ENCODE assay signal across 21 cellular contexts in the genomic region with DNA sequence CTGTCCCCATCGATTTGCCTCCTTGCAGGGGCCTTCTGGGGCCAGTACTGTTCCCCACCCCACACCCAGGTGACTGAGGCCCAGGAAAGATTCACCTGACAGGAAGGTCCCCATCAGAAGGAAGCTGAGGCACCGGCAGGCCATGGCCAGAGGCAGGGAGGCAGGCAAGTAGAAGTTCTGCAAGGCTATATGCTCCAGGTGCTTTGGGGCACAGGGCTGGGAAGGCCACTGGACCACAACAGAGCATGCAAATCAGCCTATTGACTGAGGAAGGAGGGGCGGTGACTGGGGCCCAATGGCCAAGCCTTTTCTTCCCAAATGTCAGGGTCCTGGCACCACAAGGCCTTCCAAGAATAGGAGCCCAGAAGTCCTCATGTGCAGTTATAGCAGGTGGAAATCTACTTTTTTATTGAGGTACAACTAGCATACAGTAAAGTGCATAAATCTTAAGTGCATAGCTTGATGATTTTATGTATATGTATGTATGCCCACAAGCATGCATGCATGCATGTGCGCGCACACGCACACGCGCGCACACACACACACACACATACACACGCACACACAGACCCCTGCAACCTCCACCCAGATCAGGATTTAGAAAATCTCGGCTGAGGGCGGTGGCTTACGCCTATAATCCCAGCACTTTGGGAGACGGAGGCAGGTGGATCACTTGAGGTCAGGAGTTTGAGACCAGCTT. TPM values are rescaled to one million over a fixed set of nuclear protein-coding genes. Genes with fewer than 3 reads are reported as not detected.
A peak's percentile ranks its signal among the peaks of the same experiment; 100 is the strongest.
DNase-seq lines count a peak whose midpoint lies in the region; ATAC-seq, FAIRE-seq and TF ChIP-seq lines count a peak whose summit lies in the region.
"Had no signal": no experiment of that assay in that cellular context is flagged by ENCODE, and none has a peak within 500 bp of the region (broad histone marks: within the 10 kb centered on the region; RNA-seq: fewer than 3 reads in every experiment).

A gene with protein sequence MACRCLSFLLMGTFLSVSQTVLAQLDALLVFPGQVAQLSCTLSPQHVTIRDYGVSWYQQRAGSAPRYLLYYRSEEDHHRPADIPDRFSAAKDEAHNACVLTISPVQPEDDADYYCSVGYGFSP (minus strand): TSS at position 206 of the 700 bp plus-strand sequence. CDS start 62 bp downstream, at position 144.

- RAD21 ChIA-PET in GM12878 (lab: Charles Lee; ENCODE audit: unreplicated experiment), result interaction anchor here (1.6 kb wide), 1 partner anchor 35 kb away, joined by 3 read pairs; no protein-coding TSS in a partner anchor

- no peak for TF ChIP-seq EP300 in GM12878 (IDR thresholded peaks at IDR 0.05; ENCODE audit: borderline replicate concordance in 1 of 2, control insufficient read depth in 1 of 2, low read depth in 2 of 2, low read length in 2 of 2)

- ATAC-seq in IMR-90 (ENCODE audit: low read depth) (no peak), GM12878 (no peak)
- ATAC-seq in stimulated activated memory B cell treated with anti-CD40 and anti-IgM and Interleukin-4, amounts not matched to agents 10 μg/mL and 1 μg/mL and 100 μg/mL, for 72 hours, result no peak
- ATAC-seq: activated T-helper 17 cell treated with anti-CD3 and anti-CD28 coated beads, Interleukin-2, amount 50 U/mL, for 72 hours; esophagus mucosa; HCT116 had no signal

- no peak within 1 kb of the TSS for H2AFZ ChIP-seq in IMR-90 (replicated peaks; ENCODE audit: low read length, poor library complexity)
- peak within 1 kb of the TSS; percentile 69; the same call in 1 of the 2 replicates for H2AFZ ChIP-seq in GM12878 (ENCODE audit: control insufficient read depth, low read depth, low read length)
- H2AFZ ChIP-seq: parathyroid adenoma had no signal

- H4K20me1 ChIP-seq in IMR-90 (ENCODE audit: insufficient read depth, low read length) (no peaks in the 10 kb centered on the region), GM12878 (ENCODE audit: control insufficient read depth, insufficient read depth) (no peaks in the 10 kb centered on the region)

- no peaks in the 10 kb centered on the region for H3K36me3 Mint-ChIP-seq in stimulated activated memory B cell treated with anti-CD40 and anti-IgM and Interleukin-4, amounts not matched to agents 10 μg/mL and 1 μg/mL and 100 μg/mL, for 72 hours
- H3K36me3 Mint-ChIP-seq in endodermal cell (ENCODE audit: low read depth), result no peaks in the 10 kb centered on the region

- H2BK15ac ChIP-seq in IMR-90 (ENCODE audit: low read depth, low read length), result no peak within 1 kb of the TSS

- no TSS peak for BruUV-seq in IMR-90 (replicated peaks; lab: Mats Ljungman, UMichigan)
- BruUV-seq in GM12878 (replicated peaks; lab: Mats Ljungman, UMichigan), result no TSS peak

- H3K56ac ChIP-seq in IMR-90 (ENCODE audit: extremely low read depth, insufficient read depth, low read length), result no peak within 1 kb of the TSS

- H3K4me3 ChIP-seq in GM12864 (ENCODE audit: low read depth, low read length) (peak within 1 kb of the TSS; percentile 35), IMR-90 (ENCODE audit: insufficient read depth, low read depth, low read length) (no peak within 1 kb of the TSS), GM12878 (peak within 1 kb of the TSS; percentile 53; the same call in 1 of the 2 replicates), endodermal cell (ENCODE audit: low read length) (no peak within 1 kb of the TSS)
- H3K4me3 ChIP-seq: left ventricle myocardium inferior, uterus had no signal

- dilution Hi-C loops in IMR-90 (cut with HindIII; ENCODE audit: low sequenced_read_pairs, unreplicated experiment), result no loop called here

- no peak within 1 kb of the TSS for H3K18ac ChIP-seq in IMR-90 (ENCODE audit: low read depth, low read length)

- SMC1A ChIA-PET in GM12878 (lab: Charles Lee; ENCODE audit: uncharacterized antibody, unreplicated experiment), result interaction anchor here (1.0 to 2.0 kb wide), 3 partner anchors 9 to 57 kb away, joined by 3 to 8 read pairs (median 7); a partner anchor contains a TSS

- H3K4me1 ChIP-seq in IMR-90 (ENCODE audit: control insufficient read depth, insufficient read depth, low read length) (peaks cover 4% of the 10 kb centered on the region), GM12878 (ENCODE audit: control insufficient read depth, insufficient read depth, low read length) (peaks cover 30% of the 10 kb centered on the region), endodermal cell (ENCODE audit: control insufficient read depth, insufficient read depth, low read length) (no peaks in the 10 kb centered on the region)
- H3K4me1 ChIP-seq: uterus had no signal

- FAIRE-seq in GM12878 (lab: Jason Lieb, UNC), result peak; percentile 77
- FAIRE-seq: D721Med had no signal

- H3K9me3 ChIP-seq in IMR-90 (ENCODE audit: control insufficient read depth, insufficient read depth, low read length) (no peaks in the 10 kb centered on the region), GM12878 (replicated peaks; ENCODE audit: control insufficient read depth, insufficient read depth, low read length) (no peaks in the 10 kb centered on the region), endodermal cell (ENCODE audit: control insufficient read depth, low read length) (no peaks in the 10 kb centered on the region)
- H3K9me3 ChIP-seq: left ventricle myocardium inferior, uterus had no signal

- no peak within 1 kb of the TSS for H2AK5ac ChIP-seq in IMR-90 (ENCODE audit: low read depth, low read length)

- no peak within 1 kb of the TSS for H2BK20ac ChIP-seq in IMR-90 (ENCODE audit: low read depth, low read length)

- H3K27me3 ChIP-seq in IMR-90 (ENCODE audit: control insufficient read depth, insufficient read depth, low read length) (0 out of 2 replicates have a peak, but pooled peaks cover 1% of the 10 kb centered on the region), GM12878 (replicated peaks in 1 of 2; ENCODE audit: control insufficient read depth in 2 of 2, insufficient read depth in 2 of 2, low read length in 1 of 2) (no peaks in the 10 kb centered on the region), endodermal cell (ENCODE audit: control insufficient read depth, insufficient read depth, low read length, poor library complexity, severe bottlenecking) (no peaks in the 10 kb centered on the region)
- H3K27me3 ChIP-seq: uterus had no signal

- H3K27ac ChIP-seq in IMR-90 (ENCODE audit: insufficient read depth, low read length) (no peak within 1 kb of the TSS), GM12878 (ENCODE audit: control insufficient read depth, insufficient read depth) (peak within 1 kb of the TSS; percentile 33; the same call in 1 of the 2 replicates), endodermal cell (ENCODE audit: low read depth, low read length) (no peak within 1 kb of the TSS)
- H3K27ac ChIP-seq: left ventricle myocardium inferior, parathyroid adenoma, uterus had no signal

- TF ChIP-seq POLR2A in IMR-90 (IDR thresholded peaks at IDR 0.05; ENCODE audit: low read depth, low read length), result no peak
- TF ChIP-seq POLR2A in GM12878 (IDR thresholded peaks at IDR 0.05; ENCODE audit: low read depth, low read length), result no peak

- intact Hi-C loops in IMR-90 (cut with micrococcal nuclease), result no loop called here
- intact Hi-C loops in GM12878 (cut with micrococcal nuclease; ENCODE audit: unreplicated experiment), result no loop called here

- DNase-seq in GM12864 (ENCODE audit: low read depth) (no peak), IMR-90 (no peak), GM12878 (ENCODE audit: low read depth, low spot score) (no peak), DMS153 (lab: John Stamatoyannopoulos, UW) (no peak), UCSD-AML1 (lab: John Stamatoyannopoulos, UW; ENCODE audit: unreplicated experiment) (no peak), endodermal cell (no peak)
- DNase-seq: GF-D8; left ventricle myocardium inferior; NCI-H1930; NCI-H510A treated with DMSO at 0.1 percent for 48 hours; SHP77; stimulated activated CD4-positive, alpha-beta T cell treated with anti-CD3 and anti-CD28 coated beads, Interleukin-1b, Interleukin-23, amount 100 ng/mL, for 48 hours; uterus had no signal

- no peaks in the 10 kb centered on the region for H3K79me2 ChIP-seq in GM12878 (ENCODE audit: control insufficient read depth, insufficient read depth, low read length)
- H3K79me2 ChIP-seq: parathyroid adenoma had no signal

- peaks cover 74% of the 10 kb centered on the region for H3K4me1 Mint-ChIP-seq in stimulated activated memory B cell treated with anti-CD40 and anti-IgM and Interleukin-4, amounts not matched to agents 10 μg/mL and 1 μg/mL and 100 μg/mL, for 72 hours
- H3K4me1 Mint-ChIP-seq in endodermal cell, result peaks cover 13% of the 10 kb centered on the region

- H3K27me3 Mint-ChIP-seq in stimulated activated memory B cell treated with anti-CD40 and anti-IgM and Interleukin-4, amounts not matched to agents 10 μg/mL and 1 μg/mL and 100 μg/mL, for 72 hours, result no peaks in the 10 kb centered on the region
- no peaks in the 10 kb centered on the region for H3K27me3 Mint-ChIP-seq in endodermal cell (ENCODE audit: insufficient read depth)
- H3K27me3 Mint-ChIP-seq: activated T-helper 17 cell treated with anti-CD3 and anti-CD28 coated beads, Interleukin-2, amount 50 U/mL, for 72 hours had no signal

- H3K9ac ChIP-seq in IMR-90 (ENCODE audit: low read depth, low read length) (no peak within 1 kb of the TSS), GM12878 (ENCODE audit: control insufficient read depth, insufficient read depth, low read length) (no peak within 1 kb of the TSS), endodermal cell (ENCODE audit: extremely low read depth, low read length, poor library complexity, severe bottlenecking) (no peak within 1 kb of the TSS)
- H3K9ac ChIP-seq: parathyroid adenoma had no signal

- in situ Hi-C loops in IMR-90 (cut with MboI; ENCODE audit: low sequenced_read_pairs), result no loop called here
- in situ Hi-C loops in GM12878 (cut with MboI), result no loop called here

- no peak within 1 kb of the TSS for H4K91ac ChIP-seq in IMR-90 (ENCODE audit: insufficient read depth, low read depth, low read length)

- H3K4me3 Mint-ChIP-seq in stimulated activated memory B cell treated with anti-CD40 and anti-IgM and Interleukin-4, amounts not matched to agents 10 μg/mL and 1 μg/mL and 100 μg/mL, for 72 hours, result peak within 1 kb of the TSS; percentile 91
- H3K4me3 Mint-ChIP-seq in endodermal cell, result no peak within 1 kb of the TSS
- H3K4me3 Mint-ChIP-seq: activated T-helper 17 cell treated with anti-CD3 and anti-CD28 coated beads, Interleukin-2, amount 50 U/mL, for 72 hours; T-helper 1 cell treated with Interleukin-12 subunit alpha and Interleukin-12 subunit beta and Interleukin-4 antibody, amounts not matched to agents 30 μg/mL and 1 μg/mL, for 36 hours had no signal

- 92% methylated on average over 2 of the region's 14 CpGs; no CpG with 5 or more reads in 1 of the 2 experiments for WGBS in IMR-90 (ENCODE audit: extremely low coverage in 2 of 2, insufficient read length in 1 of 2), 2 experiments
- WGBS in GM12878 (ENCODE audit: insufficient coverage, insufficient replicate concordance, low lambda C conversion rate, missing lambda C conversion rate), result 72% methylated on average over 14 of the region's 14 CpGs
- 75 to 85% methylated on average over 2 to 14 of the region's 14 CpGs for WGBS in endodermal cell (ENCODE audit: insufficient coverage in 1 of 2, insufficient read length in 1 of 2), 2 experiments

- peaks cover 5% of the 10 kb centered on the region for H3K9me1 ChIP-seq in IMR-90 (ENCODE audit: insufficient read depth, low read length)

- no peak within 1 kb of the TSS for H4K8ac ChIP-seq in IMR-90 (ENCODE audit: low read depth in 2 of 2, low read length in 2 of 2)

- H4K5ac ChIP-seq in IMR-90 (ENCODE audit: low read depth, low read length), result no peak within 1 kb of the TSS

- no peak within 1 kb of the TSS for H3K4me2 ChIP-seq in IMR-90 (ENCODE audit: low read depth, low read length)
- H3K4me2 ChIP-seq in GM12878 (ENCODE audit: control insufficient read depth, insufficient read depth), result peak within 1 kb of the TSS; percentile 99

- no peak within 1 kb of the TSS for H2BK120ac ChIP-seq in IMR-90 (ENCODE audit: low read depth, low read length)

- H3K36me3 ChIP-seq in IMR-90 (ENCODE audit: control insufficient read depth, insufficient read depth, low read length) (no peaks in the 10 kb centered on the region), GM12878 (ENCODE audit: control insufficient read depth in 2 of 2, insufficient read depth in 2 of 2, low read length in 1 of 2) (no peaks in the 10 kb centered on the region), endodermal cell (ENCODE audit: control insufficient read depth, insufficient read depth, low read length) (no peaks in the 10 kb centered on the region)
- H3K36me3 ChIP-seq: left ventricle myocardium inferior, uterus had no signal

- peak within 1 kb of the TSS; percentile 24 for H2AK9ac ChIP-seq in IMR-90 (replicated peaks; ENCODE audit: low read depth, low read length, poor library complexity)

- peak within 1 kb of the TSS; percentile 95 for H3K27ac Mint-ChIP-seq in stimulated activated memory B cell treated with anti-CD40 and anti-IgM and Interleukin-4, amounts not matched to agents 10 μg/mL and 1 μg/mL and 100 μg/mL, for 72 hours
- H3K27ac Mint-ChIP-seq in endodermal cell, result no peak within 1 kb of the TSS
- H3K27ac Mint-ChIP-seq: activated T-helper 17 cell treated with anti-CD3 and anti-CD28 coated beads, Interleukin-2, amount 50 U/mL, for 72 hours; T-helper 1 cell treated with Interleukin-12 subunit alpha and Interleukin-12 subunit beta and Interleukin-4 antibody, amounts not matched to agents 30 μg/mL and 1 μg/mL, for 36 hours had no signal

- POLR2A ChIA-PET in IMR-90 (lab: Charles Lee; ENCODE audit: unreplicated experiment), result no interaction called here
- POLR2A ChIA-PET in GM12878 (lab: Charles Lee), result interaction anchor here (0.7 to 1.4 kb wide), 5 partner anchors 9 to 68 kb away, joined by 3 to 7 read pairs (median 3); a partner anchor contains a TSS

- no peaks in the 10 kb centered on the region for H3K9me3 Mint-ChIP-seq in stimulated activated memory B cell treated with anti-CD40 and anti-IgM and Interleukin-4, amounts not matched to agents 10 μg/mL and 1 μg/mL and 100 μg/mL, for 72 hours
- H3K9me3 Mint-ChIP-seq in endodermal cell, result no peaks in the 10 kb centered on the region
- H3K9me3 Mint-ChIP-seq: activated T-helper 17 cell treated with anti-CD3 and anti-CD28 coated beads, Interleukin-2, amount 50 U/mL, for 72 hours; T-helper 1 cell treated with Interleukin-12 subunit alpha and Interleukin-12 subunit beta and Interleukin-4 antibody, amounts not matched to agents 30 μg/mL and 1 μg/mL, for 36 hours had no signal

- H2BK5ac ChIP-seq in IMR-90 (ENCODE audit: low read depth, low read length, poor library complexity, severe bottlenecking), result no peak within 1 kb of the TSS

- H3K23ac ChIP-seq in IMR-90 (ENCODE audit: low read depth, low read length), result no peak within 1 kb of the TSS

- no peak for TF ChIP-seq CTCF in GM12864 (IDR thresholded peaks at IDR 0.05; ENCODE audit: low read depth, low read length, missing control alignments)
- no peak for TF ChIP-seq CTCF in IMR-90 (conservative IDR thresholded peaks at IDR 0.05; ENCODE audit: low read depth, low read length)
- TF ChIP-seq CTCF in GM12878 (IDR thresholded peaks at IDR 0.05 in 2 of 3, conservative IDR thresholded peaks at IDR 0.05 in 1 of 3; ENCODE audit: control insufficient read depth in 2 of 3, extremely low read depth in 1 of 3, insufficient read depth in 1 of 3, low read depth in 3 of 3, low read length in 3 of 3), result no peak
- no peak for TF ChIP-seq CTCF in endodermal cell (conservative IDR thresholded peaks at IDR 0.05)

- no peak within 1 kb of the TSS for H3K4ac ChIP-seq in IMR-90 (ENCODE audit: low read depth, low read length)

- CTCF ChIA-PET in IMR-90 (lab: Yijun Ruan, JAX), result interaction anchor here (0.7 kb wide), 1 partner anchor 1916 kb away, joined by 3 read pairs; no protein-coding TSS in a partner anchor
- CTCF ChIA-PET in GM12878 (lab: Yijun Ruan, JAX), result interaction anchor here (0.7 to 1.9 kb wide), 5 partner anchors 9 to 140 kb away, joined by 3 to 8 read pairs (median 4); a partner anchor contains a TSS

- TF ChIP-seq RAD21 in IMR-90 (IDR thresholded peaks at IDR 0.05; ENCODE audit: low read length) (no peak), GM12878 (IDR thresholded peaks at IDR 0.05; ENCODE audit: insufficient read depth, low read depth, low read length) (no peak)

- no peak within 1 kb of the TSS for H3K14ac ChIP-seq in IMR-90 (replicated peaks; ENCODE audit: low read depth, low read length)

- peaks cover 8 to 14% of the 10 kb centered on the region in 2 experiments; a peak in 3 of 4 replicates for H3K79me1 ChIP-seq in IMR-90 (ENCODE audit: low read depth in 1 of 2, low read length in 2 of 2)

RNA-seq across cellular contexts. Expression of the gene that starts here (rescaled TPM):
- total RNA-seq in IMR-90 (2012; rRNA removed), result not detected in 2 replicates
- not detected in 2 replicates for polyA plus RNA-seq in IMR-90 (2012; rRNA removed)
- not detected in 2 replicates for polyA plus RNA-seq in IMR-90 (2012; cell fraction: cytosol; rRNA removed)
- polyA plus RNA-seq in IMR-90 (2012; cell fraction: nucleus; rRNA removed; ENCODE audit: low replicate concordance), result not detected in 2 replicates
- total RNA-seq in GM12878 (2013; cell fraction: nucleolus; rRNA removed), result 1.9 and 3.7 TPM in 2 replicates
- total RNA-seq in GM12878 (2014; rRNA removed), result 27.4 and 31.2 TPM in 2 replicates
- 20.3 and 20.6 TPM in 2 replicates for total RNA-seq in GM12878 (2014; rRNA removed; fragmentation: Illumina TruSeq; extraction: Trizol)
- total RNA-seq in GM12878 (2021), result 24.1 and 25.7 TPM in 2 replicates
- polyA plus RNA-seq in GM12878 (2011; ENCODE audit: low read depth), result 115 TPM
- polyA plus RNA-seq in GM12878 (2011; rRNA removed), result 0.35 and 0.75 TPM in 2 replicates
- 2.0 and 2.5 TPM in 2 replicates for polyA plus RNA-seq in GM12878 (2011; cell fraction: cytosol; rRNA removed)
- polyA plus RNA-seq in GM12878 (2011; cell fraction: nucleus; rRNA removed), result 0.87 and 1.1 TPM in 2 replicates
- polyA plus RNA-seq in GM12878 (2012), result 35.8 and 59.7 TPM in 2 replicates
- 9.5 and 21.9 TPM in 2 replicates for polyA plus RNA-seq in GM12878 (2014; fragmentation: Illumina TruSeq; extraction: Trizol)
- 10 to 100 TPM; 55.0 to 79.5 TPM for polyA plus RNA-seq in GM12878 (2014; fragmentation: Nextera tagmentation; extraction: Ambion mirVana)
- 41.3 and 42.9 TPM in 2 replicates for polyA plus RNA-seq in GM12878 (2014; rRNA removed)
- polyA plus RNA-seq in GM12878 (2016; fragmentation: Nextera tagmentation; extraction: Ambion mirVana), result 1 to 10 TPM; 6.1 to 6.6 TPM
- polyA minus RNA-seq in GM12878 (2011; rRNA and poly(A)+ RNA removed), result 3.3 TPM in 1 of 2 replicates, not detected in the other
- not detected in 2 replicates for polyA minus RNA-seq in GM12878 (2011; cell fraction: cytosol; rRNA and poly(A)+ RNA removed)
- polyA minus RNA-seq in GM12878 (2011; cell fraction: nucleus; rRNA and poly(A)+ RNA removed), result not detected in 2 replicates
- not detected for total RNA-seq in endodermal cell
- polyA plus RNA-seq in endodermal cell (2013, experiment 1 of 2), result not detected
- not detected for polyA plus RNA-seq in endodermal cell (2013, experiment 2 of 2)
- total RNA-seq: activated CD8-positive, alpha-beta memory T cell treated with anti-CD3 and anti-CD28 coated beads for 36 hours; activated T-helper 17 cell treated with anti-CD3 and anti-CD28 coated beads, Interleukin-2, amount 50 U/mL, for 72 hours; uterus had no signal

Comparison
In these comparisons a context has a peak if more than half of its experiments do, and no peak if none do; other contexts are left out.
1. H3K4me3 ChIP-seq: peak in GM12864 (single experiment) and GM12878 (single experiment); none in IMR-90 (single experiment) and endodermal cell (single experiment).